ENCODE assay signal across 7 cellular contexts in genomic region chr1:37473431-37474050, GRCh38. TPM values are rescaled to one million over a fixed set of nuclear protein-coding genes. Genes with fewer than 3 reads are reported as not detected.
DNase-seq lines count a peak whose midpoint lies in the region; ATAC-seq, FAIRE-seq and TF ChIP-seq lines count a peak whose summit lies in the region.

No MANE protein-coding gene starts in this region.

- in situ Hi-C loops in GM13976 (cut with MboI; ENCODE audit: low sequenced_read_pairs, unreplicated experiment): no loop called here
- in situ Hi-C loops in Panc1 (cut with HindIII; ENCODE audit: low pct_unique_long_range_greater_than_20kb, low sequenced_read_pairs): no loop called here

- H3K4me1 ChIP-seq in Panc1 (ENCODE audit: control insufficient read depth, insufficient read depth, low read length): peaks cover 60% of the 10 kb centered on the region
- peaks cover 38 to 67% of the 10 kb centered on the region in 2 donors for H3K4me1 ChIP-seq in left lung
- H3K4me1 ChIP-seq in stomach smooth muscle (ENCODE audit: control insufficient read depth, insufficient read depth, low read length): peaks cover 64% of the 10 kb centered on the region

- BruUV-seq in Panc1 (replicated peaks; lab: Mats Ljungman, UMichigan): no TSS peak

- POLR2A ChIA-PET in Panc1 (lab: Charles Lee): interaction anchor here (0.5 to 0.6 kb wide), 2 partner anchors 335 to 436 kb away, joined by 4 to 10 read pairs; partner anchors contain the start of gene YRDC

- FAIRE-seq in bronchial epithelial cell (lab: Jason Lieb, UNC): no peak

- H3K36me3 ChIP-seq in Panc1 (ENCODE audit: control insufficient read depth, insufficient read depth, low read length) (no peaks in the 10 kb centered on the region), bronchial epithelial cell (ENCODE audit: control insufficient read depth, insufficient read depth, low read length) (peaks cover 27% of the 10 kb centered on the region), left lung (peaks cover 0 to 29% of the 10 kb centered on the region in 2 donors), stomach smooth muscle (ENCODE audit: control insufficient read depth in 2 of 2, insufficient read depth in 2 of 2, low read length in 2 of 2) (peaks cover 5 to 7% of the 10 kb centered on the region in 2 donors)

- H3K27ac ChIP-seq in Panc1 (ENCODE audit: low read length): peak overlapping the region; percentile 68
- H3K27ac ChIP-seq in left lung: peak overlapping the region; percentile 94 to 96
- H3K27ac ChIP-seq in stomach smooth muscle (ENCODE audit: low read length): peak overlapping the region; percentile 96

- CTCF ChIA-PET in Panc1 (lab: Charles Lee): no interaction called here

- no peaks in the 10 kb centered on the region for H3K9me3 ChIP-seq in Panc1 (ENCODE audit: control insufficient read depth, insufficient read depth, low read depth, low read length)
- H3K9me3 ChIP-seq in left lung: no peaks in the 10 kb centered on the region
- no peaks in the 10 kb centered on the region for H3K9me3 ChIP-seq in stomach smooth muscle (ENCODE audit: control insufficient read depth in 2 of 2, low read length in 2 of 2)

- H3K4me3 ChIP-seq in Panc1 (ENCODE audit: low read depth in 2 of 2, low read length in 2 of 2): peak overlapping the region; percentile 74 to 78
- peak overlapping the region; percentile 80 for H3K4me3 ChIP-seq in bronchial epithelial cell (ENCODE audit: low read depth, low read length)
- H3K4me3 ChIP-seq in left lung: peak overlapping the region; percentile 82 to 94
- H3K4me3 ChIP-seq in stomach smooth muscle (ENCODE audit: low read length in 2 of 2): peak overlapping the region; percentile 95 to 98

- ATAC-seq in Panc1 (peak; percentile 2), left lung (no peak)

- intact Hi-C loops in Panc1 (cut with micrococcal nuclease; ENCODE audit: unreplicated experiment): no loop called here
- intact Hi-C loops in left lung (cut with DNase I): no loop called here

- peak overlapping the region; percentile 86 to 87 for H3K9ac ChIP-seq in stomach smooth muscle (ENCODE audit: low read length in 2 of 2)

- peak; percentile 40 for DNase-seq in GM13976 (ENCODE audit: low spot score)
- no peak for DNase-seq in Panc1 (ENCODE audit: low read depth, low spot score)
- DNase-seq in bronchial epithelial cell (ENCODE audit: low read depth): no peak
- peak in 1 of 2 donors; percentile 33 for DNase-seq in left lung
- no peak for DNase-seq in NCI-H2081 treated with DMSO at 0.1 percent for 48 hours (lab: John Stamatoyannopoulos, UW)
- DNase-seq in H4 (ENCODE audit: low spot score): no peak

- TF ChIP-seq CTCF in GM13976 (IDR thresholded peaks at IDR 0.05; ENCODE audit: borderline replicate concordance, control extremely low read depth, extremely low read depth, insufficient read depth, missing control alignments): no peak
- TF ChIP-seq CTCF in Panc1 (IDR thresholded peaks at IDR 0.05): no peak
- TF ChIP-seq CTCF in bronchial epithelial cell (IDR thresholded peaks at IDR 0.05; ENCODE audit: insufficient read depth, low read length, severe bottlenecking): no peak
- TF ChIP-seq CTCF in left lung (IDR thresholded peaks at IDR 0.05): no peak

- H3K27me3 ChIP-seq in Panc1 (ENCODE audit: control insufficient read depth, insufficient read depth, low read length): no peaks in the 10 kb centered on the region
- H3K27me3 ChIP-seq in bronchial epithelial cell (ENCODE audit: control insufficient read depth, insufficient read depth, low read length): no peaks in the 10 kb centered on the region
- no peaks in the 10 kb centered on the region for H3K27me3 ChIP-seq in left lung
- no peaks in the 10 kb centered on the region for H3K27me3 ChIP-seq in stomach smooth muscle (ENCODE audit: control insufficient read depth in 1 of 2, insufficient read depth in 2 of 2, low read length in 2 of 2)

RNA-seq across cellular contexts. Expression of gene ZC3H12A, which starts 0.8 kb away (rescaled TPM):
- total RNA-seq in Panc1 (2021; ENCODE audit: unreplicated experiment) (9.4 TPM), bronchial epithelial cell (14.2 and 24.2 TPM in 2 replicates), left lung (10 to 100 TPM; 10.2 to 28.0 TPM)
- polyA plus RNA-seq in Panc1 (2012; ENCODE audit: insufficient read length): 7.1 TPM
- total RNA-seq in H4 (2014; rRNA removed; shearing (Covaris generic)): 2.9 TPM in 2 replicates

RNA-seq across cellular contexts. Expression of gene MEAF6, which starts 41.0 kb away (rescaled TPM):
- total RNA-seq in Panc1 (2021; ENCODE audit: unreplicated experiment) (50.0 TPM), bronchial epithelial cell (50.1 and 74.5 TPM in 2 replicates), left lung (10 to 100 TPM; 47.7 to 56.0 TPM)
- polyA plus RNA-seq in Panc1 (2012; ENCODE audit: insufficient read length): 39.0 TPM
- total RNA-seq in H4 (2014; rRNA removed; shearing (Covaris generic)): 113 and 172 TPM in 2 replicates
